8 cellular contexts compared by ENCODE assay signal in genomic region chr11:47393163-47394049, GRCh38. TPM values are rescaled to one million over a fixed set of nuclear protein-coding genes. Genes with fewer than 3 reads are reported as not detected.
DNase-seq lines count a peak whose midpoint lies in the region; ATAC-seq and TF ChIP-seq lines count a peak whose summit lies in the region.

No MANE protein-coding gene starts in this region.

- H3K4me1 Mint-ChIP-seq in activated CD8-positive, alpha-beta T cell treated with anti-CD3 and anti-CD28 coated beads for 36 hours (ENCODE audit: low read depth): peaks cover 37% of the 10 kb centered on the region
- peaks cover 76% of the 10 kb centered on the region for H3K4me1 Mint-ChIP-seq in stimulated activated memory B cell treated with anti-CD40 and anti-IgM and Interleukin-4, amounts not matched to agents 10 μg/mL and 1 μg/mL and 100 μg/mL, for 72 hours

- no peak for TF ChIP-seq CTCF in activated CD8-positive, alpha-beta T cell treated with anti-CD3 and anti-CD28 coated beads for 36 hours (IDR thresholded peaks at IDR 0.05)

- H3K36me3 Mint-ChIP-seq in activated CD8-positive, alpha-beta T cell treated with anti-CD3 and anti-CD28 coated beads for 36 hours (ENCODE audit: low read depth): no peaks in the 10 kb centered on the region
- H3K36me3 Mint-ChIP-seq in stimulated activated memory B cell treated with anti-CD40 and anti-IgM and Interleukin-4, amounts not matched to agents 10 μg/mL and 1 μg/mL and 100 μg/mL, for 72 hours: no peaks in the 10 kb centered on the region

- POLR2A ChIA-PET in activated CD8-positive, alpha-beta T cell treated with anti-CD3 and anti-CD28 coated beads for 36 hours (lab: Charles Lee): interaction anchor here (0.8 to 5.7 kb wide), 7 partner anchors 10 to 178 kb away, joined by 3 to 28 read pairs (median 5); partner anchors contain the start of genes DDB2 and PSMC3

- H3K27me3 Mint-ChIP-seq in activated CD8-positive, alpha-beta T cell treated with anti-CD3 and anti-CD28 coated beads for 36 hours: no peaks in the 10 kb centered on the region
- no peaks in the 10 kb centered on the region for H3K27me3 Mint-ChIP-seq in stimulated activated memory B cell treated with anti-CD40 and anti-IgM and Interleukin-4, amounts not matched to agents 10 μg/mL and 1 μg/mL and 100 μg/mL, for 72 hours

- DNase-seq in HT1080 (ENCODE audit: low read depth) (peak; percentile 54), left ventricle myocardium superior (peak; percentile 61)
- DNase-seq in activated CD8-positive, alpha-beta T cell treated with anti-CD3 and anti-CD28 coated beads for 36 hours: no peak
- DNase-seq in stimulated activated CD4-positive, alpha-beta T cell treated with anti-CD3 and anti-CD28 coated beads, Interleukin-12 subunit alpha, Interleukin-12 subunit beta, amount 100 ng/mL, for 4 hours: no peak
- no peak for DNase-seq in stimulated activated CD4-positive, alpha-beta T cell treated with anti-CD3 and anti-CD28 coated beads, Interleukin-4, amount 100 ng/mL, for 24 hours
- no peak for DNase-seq in NK-92 treated with Interleukin-12 subunit alpha and Interleukin-12 subunit beta, amount 100 ng/mL, for 24 hours (lab: John Stamatoyannopoulos, UW)

- no peak overlapping the region for H3K4me3 Mint-ChIP-seq in activated CD8-positive, alpha-beta T cell treated with anti-CD3 and anti-CD28 coated beads for 36 hours
- H3K4me3 Mint-ChIP-seq in stimulated activated memory B cell treated with anti-CD40 and anti-IgM and Interleukin-4, amounts not matched to agents 10 μg/mL and 1 μg/mL and 100 μg/mL, for 72 hours: no peak overlapping the region

- CTCF ChIA-PET in activated CD8-positive, alpha-beta T cell treated with anti-CD3 and anti-CD28 coated beads for 36 hours (lab: Charles Lee): interaction anchor here (1.2 to 9.3 kb wide), 6 partner anchors 11 to 72 kb away, joined by 3 to 91 read pairs (median 4); partner anchors contain the start of gene SLC39A13

- no peaks in the 10 kb centered on the region for H3K9me3 Mint-ChIP-seq in activated CD8-positive, alpha-beta T cell treated with anti-CD3 and anti-CD28 coated beads for 36 hours
- H3K9me3 Mint-ChIP-seq in stimulated activated memory B cell treated with anti-CD40 and anti-IgM and Interleukin-4, amounts not matched to agents 10 μg/mL and 1 μg/mL and 100 μg/mL, for 72 hours: no peaks in the 10 kb centered on the region

- intact Hi-C loops in activated CD8-positive, alpha-beta T cell treated with anti-CD3 and anti-CD28 coated beads for 36 hours (cut with micrococcal nuclease): no loop called here
- intact Hi-C loops in left ventricle myocardium superior (cut with micrococcal nuclease): no loop called here

- ATAC-seq in activated CD8-positive, alpha-beta T cell treated with anti-CD3 and anti-CD28 coated beads for 36 hours: no peak
- peak; percentile 61 for ATAC-seq in left ventricle myocardium superior
- no peak for ATAC-seq in stimulated activated memory B cell treated with anti-CD40 and anti-IgM and Interleukin-4, amounts not matched to agents 10 μg/mL and 1 μg/mL and 100 μg/mL, for 72 hours
- no peak for ATAC-seq in HG03280 (IDR thresholded peaks at IDR 0.05; ENCODE audit: unreplicated experiment)

- H3K27ac Mint-ChIP-seq in activated CD8-positive, alpha-beta T cell treated with anti-CD3 and anti-CD28 coated beads for 36 hours: peak overlapping the region; percentile 91
- H3K27ac Mint-ChIP-seq in stimulated activated memory B cell treated with anti-CD40 and anti-IgM and Interleukin-4, amounts not matched to agents 10 μg/mL and 1 μg/mL and 100 μg/mL, for 72 hours: peak overlapping the region; percentile 98

RNA-seq across cellular contexts. Expression of gene SLC39A13, which starts 15.0 kb away (rescaled TPM):
- total RNA-seq in HT1080 (2014; rRNA removed; shearing (Covaris generic)): 51.9 and 69.9 TPM in 2 replicates
- 59.7 and 59.9 TPM in 2 replicates for polyA plus RNA-seq in HT1080 (2015; cell fraction: cytosol; rRNA removed)
- polyA plus RNA-seq in HT1080 (2015; cell fraction: nucleus; rRNA removed): 176 and 192 TPM in 2 replicates
- 10 to 100 TPM; 10.0 to 10.5 TPM for total RNA-seq in activated CD8-positive, alpha-beta T cell treated with anti-CD3 and anti-CD28 coated beads for 36 hours
- 39.5 TPM for total RNA-seq in left ventricle myocardium superior

RNA-seq across cellular contexts. Expression of gene SPI1, which starts 15.1 kb away (rescaled TPM):
- total RNA-seq in HT1080 (2014; rRNA removed; shearing (Covaris generic)): not detected in 2 replicates
- not detected in 2 replicates for polyA plus RNA-seq in HT1080 (2015; cell fraction: cytosol; rRNA removed)
- not detected in 2 replicates for polyA plus RNA-seq in HT1080 (2015; cell fraction: nucleus; rRNA removed)
- under 1 TPM in 1 of 2 experiments, not detected in 1; 0.25 TPM for total RNA-seq in activated CD8-positive, alpha-beta T cell treated with anti-CD3 and anti-CD28 coated beads for 36 hours
- total RNA-seq in left ventricle myocardium superior: 11.2 TPM

RNA-seq across cellular contexts. Expression of gene PSMC3, which starts 32.8 kb away (rescaled TPM):
- total RNA-seq in HT1080 (2014; rRNA removed; shearing (Covaris generic)): 222 and 245 TPM in 2 replicates
- polyA plus RNA-seq in HT1080 (2015; cell fraction: cytosol; rRNA removed): 153 and 176 TPM in 2 replicates
- polyA plus RNA-seq in HT1080 (2015; cell fraction: nucleus; rRNA removed): 175 and 182 TPM in 2 replicates
- total RNA-seq in activated CD8-positive, alpha-beta T cell treated with anti-CD3 and anti-CD28 coated beads for 36 hours: 100 to 1,000 TPM; 137 to 140 TPM
- total RNA-seq in left ventricle myocardium superior: 180 TPM

RNA-seq across cellular contexts. Expression of gene MYBPC3, which starts 40.9 kb away (rescaled TPM):
- not detected in 2 replicates for total RNA-seq in HT1080 (2014; rRNA removed; shearing (Covaris generic))
- polyA plus RNA-seq in HT1080 (2015; cell fraction: cytosol; rRNA removed): not detected in 2 replicates
- not detected in 2 replicates for polyA plus RNA-seq in HT1080 (2015; cell fraction: nucleus; rRNA removed)
- total RNA-seq in activated CD8-positive, alpha-beta T cell treated with anti-CD3 and anti-CD28 coated beads for 36 hours: not detected
- total RNA-seq in left ventricle myocardium superior: 2,596 TPM

RNA-seq across cellular contexts. Expression of gene RAPSN, which starts 55.5 kb away (rescaled TPM):
- total RNA-seq in HT1080 (2014; rRNA removed; shearing (Covaris generic)): not detected in 2 replicates
- polyA plus RNA-seq in HT1080 (2015; cell fraction: cytosol; rRNA removed): not detected in 2 replicates
- 0.31 TPM in 1 of 2 replicates, not detected in the other for polyA plus RNA-seq in HT1080 (2015; cell fraction: nucleus; rRNA removed)
- total RNA-seq in activated CD8-positive, alpha-beta T cell treated with anti-CD3 and anti-CD28 coated beads for 36 hours: under 1 TPM; 0.36 to 0.81 TPM
- total RNA-seq in left ventricle myocardium superior: 6.3 TPM

Comparison
In these comparisons a context has a peak if more than half of its experiments do, and no peak if none do; other contexts are left out.
1. DNase-seq: peak in HT1080 (single experiment) and left ventricle myocardium superior (single experiment); none in activated CD8-positive, alpha-beta T cell treated with anti-CD3 and anti-CD28 coated beads for 36 hours (single experiment), stimulated activated CD4-positive, alpha-beta T cell treated with anti-CD3 and anti-CD28 coated beads, Interleukin-12 subunit alpha, Interleukin-12 subunit beta, amount 100 ng/mL, for 4 hours (single experiment), stimulated activated CD4-positive, alpha-beta T cell treated with anti-CD3 and anti-CD28 coated beads, Interleukin-4, amount 100 ng/mL, for 24 hours (single experiment) and NK-92 treated with Interleukin-12 subunit alpha and Interleukin-12 subunit beta, amount 100 ng/mL, for 24 hours (single experiment).